Comparison of ENCODE assay signal across 12 cellular contexts in the genomic region with DNA sequence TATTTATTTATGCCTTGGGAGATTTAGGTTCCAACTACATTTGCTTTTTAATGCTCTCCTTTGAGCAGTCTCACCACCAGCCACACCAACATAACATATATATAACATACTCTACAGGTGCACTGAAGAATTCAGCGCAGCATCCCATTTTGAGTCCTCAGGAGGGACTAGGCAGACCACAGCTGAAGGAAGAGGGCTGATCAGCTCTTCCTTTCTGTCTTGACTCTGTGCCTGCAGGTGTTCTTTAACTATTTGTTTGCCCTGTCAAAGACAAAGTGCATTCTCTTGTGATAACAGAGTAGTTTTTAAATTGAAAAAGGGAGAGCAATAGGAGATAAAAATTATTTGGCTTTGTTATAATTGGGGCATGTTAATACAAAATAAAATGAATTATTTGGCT. TPM values are rescaled to one million over a fixed set of nuclear protein-coding genes. Genes with fewer than 3 reads are reported as not detected.
DNase-seq lines count a peak whose midpoint lies in the region; ATAC-seq and TF ChIP-seq lines count a peak whose summit lies in the region.
"Had no signal": no experiment of that assay in that cellular context is flagged by ENCODE, and none has a peak within 500 bp of the region (broad histone marks: within the 10 kb centered on the region; RNA-seq: fewer than 3 reads in every experiment).

No MANE protein-coding gene starts in this region.

- intact Hi-C loops in activated T-helper 1 cell treated with anti-CD3 and anti-CD28 coated beads, Interleukin-12 subunit alpha, Interleukin-12 subunit beta, Interleukin-2, Interleukin-4 antibody, amounts not matched to agents 30 ng/mL and 10 ng/mL and 1 ng/mL, durations not matched to agents 14 hours and 24 hours and 36 hours (cut with micrococcal nuclease) = loop anchor here (2.0 kb wide), 1 partner anchor 17 kb away; no protein-coding TSS in a partner anchor
- intact Hi-C loops in upper lobe of right lung (cut with DNase I) = no loop called here

- no peak overlapping the region for H3K4me3 ChIP-seq in CD8-positive, alpha-beta memory T cell (ENCODE audit: low read length)
- H3K4me3 ChIP-seq in Jurkat, Clone E6-1 (ENCODE audit: low read length) = no peak overlapping the region
- H3K4me3 ChIP-seq in upper lobe of right lung = no peak overlapping the region
- H3K4me3 ChIP-seq: SJCRH30 had no signal

- H3K4me3 Mint-ChIP-seq in CD8-positive, alpha-beta memory T cell = peak overlapping the region; percentile 4 to 79 (median 74)
- H3K4me3 Mint-ChIP-seq in activated T-helper 1 cell treated with anti-CD3 and anti-CD28 coated beads, Interleukin-12 subunit alpha, Interleukin-12 subunit beta, Interleukin-2, Interleukin-4 antibody, amounts not matched to agents 30 ng/mL and 10 ng/mL and 1 ng/mL, durations not matched to agents 14 hours and 24 hours and 36 hours = peak overlapping the region; percentile 24
- peak overlapping the region in 4 of 8 donors; percentile 7 to 48 (median 34) for H3K4me3 Mint-ChIP-seq in naive B cell
- H3K4me3 Mint-ChIP-seq: dendritic cell treated with granulocyte-macrophage colony-stimulating factor and Interleukin-4, amounts not matched to agents 40 ng/mL and 50 ng/mL, for 4 days had no signal

- no peaks in the 10 kb centered on the region for H3K9me3 Mint-ChIP-seq in CD8-positive, alpha-beta memory T cell
- H3K9me3 Mint-ChIP-seq in activated T-helper 1 cell treated with anti-CD3 and anti-CD28 coated beads, Interleukin-12 subunit alpha, Interleukin-12 subunit beta, Interleukin-2, Interleukin-4 antibody, amounts not matched to agents 30 ng/mL and 10 ng/mL and 1 ng/mL, durations not matched to agents 14 hours and 24 hours and 36 hours = peaks cover 3% of the 10 kb centered on the region
- peaks cover 0 to 2% (median 0%) of the 10 kb centered on the region in 7 donors for H3K9me3 Mint-ChIP-seq in naive B cell
- H3K9me3 Mint-ChIP-seq: dendritic cell treated with granulocyte-macrophage colony-stimulating factor and Interleukin-4, amounts not matched to agents 40 ng/mL and 50 ng/mL, for 4 days had no signal

- H3K4me1 ChIP-seq in CD8-positive, alpha-beta memory T cell (ENCODE audit: insufficient read depth, low read length) = peaks cover 80% of the 10 kb centered on the region
- H3K4me1 ChIP-seq in upper lobe of right lung = peaks cover 32% of the 10 kb centered on the region
- H3K4me1 ChIP-seq: SJCRH30 had no signal

- POLR2A ChIA-PET in CD8-positive, alpha-beta memory T cell (lab: Charles Lee) = interaction anchor here (1.6 to 4.7 kb wide), 2 partner anchors 10 to 16 kb away, joined by 5 to 38 read pairs; a partner anchor contains a TSS
- POLR2A ChIA-PET in GM10248 (lab: Yijun Ruan, JAX) = interaction anchor here (1.5 kb wide), 1 partner anchor 15 kb away, joined by 10 read pairs; no protein-coding TSS in a partner anchor

- H3K27me3 Mint-ChIP-seq in CD8-positive, alpha-beta memory T cell = no peaks in the 10 kb centered on the region
- H3K27me3 Mint-ChIP-seq in activated T-helper 1 cell treated with anti-CD3 and anti-CD28 coated beads, Interleukin-12 subunit alpha, Interleukin-12 subunit beta, Interleukin-2, Interleukin-4 antibody, amounts not matched to agents 30 ng/mL and 10 ng/mL and 1 ng/mL, durations not matched to agents 14 hours and 24 hours and 36 hours (ENCODE audit: insufficient read depth) = no peaks in the 10 kb centered on the region
- H3K27me3 Mint-ChIP-seq in naive B cell = no peaks in the 10 kb centered on the region
- H3K27me3 Mint-ChIP-seq: dendritic cell treated with granulocyte-macrophage colony-stimulating factor and Interleukin-4, amounts not matched to agents 40 ng/mL and 50 ng/mL, for 4 days had no signal

- no peak for DNase-seq in CD8-positive, alpha-beta memory T cell
- peak; percentile 94 for DNase-seq in Jurkat, Clone E6-1 (ENCODE audit: low read depth, low spot score)
- no peak for DNase-seq in activated T-helper 1 cell treated with anti-CD3 and anti-CD28 coated beads, Interleukin-12 subunit alpha, Interleukin-12 subunit beta, Interleukin-2, Interleukin-4 antibody, amounts not matched to agents 30 ng/mL and 10 ng/mL and 1 ng/mL, durations not matched to agents 14 hours and 24 hours and 36 hours (ENCODE audit: low spot score)
- no peak for DNase-seq in naive B cell
- DNase-seq in upper lobe of right lung = no peak
- DNase-seq in NCI-H146 (lab: John Stamatoyannopoulos, UW) = no peak
- DNase-seq in GM10248 (ENCODE audit: extremely low spot score) = no peak
- DNase-seq: hippocampal formation, left cardiac atrium, SJCRH30 had no signal

- TF ChIP-seq CTCF in upper lobe of right lung (IDR thresholded peaks at IDR 0.05) = no peak
- TF ChIP-seq CTCF in GM10248 (IDR thresholded peaks at IDR 0.05; ENCODE audit: control extremely low read depth, extremely low read depth, low read depth, missing control alignments) = no peak

- H3K4me1 Mint-ChIP-seq in CD8-positive, alpha-beta memory T cell = peaks cover 65 to 86% (median 80%) of the 10 kb centered on the region in 3 donors
- peaks cover 57% of the 10 kb centered on the region for H3K4me1 Mint-ChIP-seq in activated T-helper 1 cell treated with anti-CD3 and anti-CD28 coated beads, Interleukin-12 subunit alpha, Interleukin-12 subunit beta, Interleukin-2, Interleukin-4 antibody, amounts not matched to agents 30 ng/mL and 10 ng/mL and 1 ng/mL, durations not matched to agents 14 hours and 24 hours and 36 hours (ENCODE audit: low read depth)
- H3K4me1 Mint-ChIP-seq in naive B cell = peaks cover 25 to 45% (median 29%) of the 10 kb centered on the region in 3 donors

- no peak overlapping the region for H3K27ac ChIP-seq in CD8-positive, alpha-beta memory T cell (ENCODE audit: low read depth, low read length)
- no peak overlapping the region for H3K27ac ChIP-seq in upper lobe of right lung
- H3K27ac ChIP-seq: SJCRH30 had no signal

- H3K27ac Mint-ChIP-seq in CD8-positive, alpha-beta memory T cell = peak overlapping the region; percentile 66 to 96 (median 90)
- H3K27ac Mint-ChIP-seq in activated T-helper 1 cell treated with anti-CD3 and anti-CD28 coated beads, Interleukin-12 subunit alpha, Interleukin-12 subunit beta, Interleukin-2, Interleukin-4 antibody, amounts not matched to agents 30 ng/mL and 10 ng/mL and 1 ng/mL, durations not matched to agents 14 hours and 24 hours and 36 hours = no peak overlapping the region
- H3K27ac Mint-ChIP-seq in naive B cell = peak overlapping the region in 5 of 6 donors; percentile 18 to 87 (median 78)
- H3K27ac Mint-ChIP-seq: dendritic cell treated with granulocyte-macrophage colony-stimulating factor and Interleukin-4, amounts not matched to agents 40 ng/mL and 50 ng/mL, for 4 days had no signal

- peaks cover 8 to 47% (median 17%) of the 10 kb centered on the region in 3 donors for H3K36me3 Mint-ChIP-seq in CD8-positive, alpha-beta memory T cell
- H3K36me3 Mint-ChIP-seq in activated T-helper 1 cell treated with anti-CD3 and anti-CD28 coated beads, Interleukin-12 subunit alpha, Interleukin-12 subunit beta, Interleukin-2, Interleukin-4 antibody, amounts not matched to agents 30 ng/mL and 10 ng/mL and 1 ng/mL, durations not matched to agents 14 hours and 24 hours and 36 hours (ENCODE audit: low read depth) = peaks cover 39% of the 10 kb centered on the region
- peaks cover 12 to 15% of the 10 kb centered on the region in 2 donors for H3K36me3 Mint-ChIP-seq in naive B cell

- no peaks in the 10 kb centered on the region for H3K27me3 ChIP-seq in CD8-positive, alpha-beta memory T cell (ENCODE audit: insufficient read depth, low read length, poor library complexity, severe bottlenecking)
- H3K27me3 ChIP-seq in upper lobe of right lung = no peaks in the 10 kb centered on the region
- H3K27me3 ChIP-seq: SJCRH30 had no signal

- CTCF ChIA-PET in CD8-positive, alpha-beta memory T cell (lab: Charles Lee) = interaction anchor here (0.9 to 6.1 kb wide), 4 partner anchors 13 to 76 kb away, joined by 3 to 74 read pairs (median 6); a partner anchor contains a TSS
- CTCF ChIA-PET in GM10248 (lab: Yijun Ruan, JAX) = interaction anchor here (1.3 to 3.3 kb wide), 7 partner anchors 8 to 111 kb away, joined by 3 to 11 read pairs (median 4); a partner anchor contains a TSS

- no peaks in the 10 kb centered on the region for H3K9me3 ChIP-seq in CD8-positive, alpha-beta memory T cell (ENCODE audit: low read length)
- no peaks in the 10 kb centered on the region for H3K9me3 ChIP-seq in upper lobe of right lung
- H3K9me3 ChIP-seq: SJCRH30 had no signal

- ATAC-seq in naive B cell (ENCODE audit: low read depth in 2 of 2) (peak; percentile 55 to 57), upper lobe of right lung (no peak), HG03520 (IDR thresholded peaks at IDR 0.05; ENCODE audit: unreplicated experiment) (no peak)

- H3K36me3 ChIP-seq in CD8-positive, alpha-beta memory T cell (ENCODE audit: insufficient read depth, low read length) = peaks cover 9% of the 10 kb centered on the region
- peaks cover 16% of the 10 kb centered on the region for H3K36me3 ChIP-seq in upper lobe of right lung

RNA-seq across cellular contexts. Expression of a gene that starts 17.0 kb away (rescaled TPM):
- 10 to 100 TPM; 80.9 to 81.2 TPM for total RNA-seq in CD8-positive, alpha-beta memory T cell
- polyA plus RNA-seq in CD8-positive, alpha-beta memory T cell = 19.4 TPM
- polyA plus RNA-seq in Jurkat, Clone E6-1 (2012; ENCODE audit: insufficient read depth, insufficient read length) = 28.6 TPM
- total RNA-seq in activated T-helper 1 cell treated with anti-CD3 and anti-CD28 coated beads, Interleukin-12 subunit alpha, Interleukin-12 subunit beta, Interleukin-2, Interleukin-4 antibody, amounts not matched to agents 30 ng/mL and 10 ng/mL and 1 ng/mL, durations not matched to agents 14 hours and 24 hours and 36 hours = 100 and 101 TPM in 2 replicates
- polyA plus RNA-seq in naive B cell (ENCODE audit: low read depth in 6 of 6) = 1 to 10 TPM in 5 of 6 donors, under 1 TPM in 1; 0.08 to 8.6 (median 6.4) TPM
- total RNA-seq in upper lobe of right lung = 77.8 TPM

RNA-seq across cellular contexts. Expression of a gene that starts 33.2 kb away (rescaled TPM):
- total RNA-seq in CD8-positive, alpha-beta memory T cell = under 1 TPM; 0.18 to 0.24 TPM
- polyA plus RNA-seq in CD8-positive, alpha-beta memory T cell = not detected
- not detected for polyA plus RNA-seq in Jurkat, Clone E6-1 (2012; ENCODE audit: insufficient read depth, insufficient read length)
- total RNA-seq in activated T-helper 1 cell treated with anti-CD3 and anti-CD28 coated beads, Interleukin-12 subunit alpha, Interleukin-12 subunit beta, Interleukin-2, Interleukin-4 antibody, amounts not matched to agents 30 ng/mL and 10 ng/mL and 1 ng/mL, durations not matched to agents 14 hours and 24 hours and 36 hours = 0.10 TPM in 2 replicates
- polyA plus RNA-seq in naive B cell (ENCODE audit: low read depth in 6 of 6) = not detected
- 43.5 TPM for total RNA-seq in upper lobe of right lung

RNA-seq across cellular contexts. Expression of a gene that starts 41.0 kb away (rescaled TPM):
- total RNA-seq in CD8-positive, alpha-beta memory T cell = 10 to 100 TPM; 31.2 to 32.1 TPM
- 5.1 TPM for polyA plus RNA-seq in CD8-positive, alpha-beta memory T cell
- polyA plus RNA-seq in Jurkat, Clone E6-1 (2012; ENCODE audit: insufficient read depth, insufficient read length) = 20.4 TPM
- total RNA-seq in activated T-helper 1 cell treated with anti-CD3 and anti-CD28 coated beads, Interleukin-12 subunit alpha, Interleukin-12 subunit beta, Interleukin-2, Interleukin-4 antibody, amounts not matched to agents 30 ng/mL and 10 ng/mL and 1 ng/mL, durations not matched to agents 14 hours and 24 hours and 36 hours = 20.9 and 21.2 TPM in 2 replicates
- polyA plus RNA-seq in naive B cell (ENCODE audit: low read depth in 6 of 6) = 1 to 10 TPM; 2.7 to 7.5 (median 5.0) TPM
- 6.6 TPM for total RNA-seq in upper lobe of right lung

RNA-seq across cellular contexts. Expression of a gene that starts 41.5 kb away (rescaled TPM):
- 10 to 100 TPM; 33.7 to 36.2 TPM for total RNA-seq in CD8-positive, alpha-beta memory T cell
- 12.1 TPM for polyA plus RNA-seq in CD8-positive, alpha-beta memory T cell
- 55.8 TPM for polyA plus RNA-seq in Jurkat, Clone E6-1 (2012; ENCODE audit: insufficient read depth, insufficient read length)
- total RNA-seq in activated T-helper 1 cell treated with anti-CD3 and anti-CD28 coated beads, Interleukin-12 subunit alpha, Interleukin-12 subunit beta, Interleukin-2, Interleukin-4 antibody, amounts not matched to agents 30 ng/mL and 10 ng/mL and 1 ng/mL, durations not matched to agents 14 hours and 24 hours and 36 hours = 36.3 and 40.9 TPM in 2 replicates
- 10 to 100 TPM; 13.6 to 24.6 (median 15.8) TPM for polyA plus RNA-seq in naive B cell (ENCODE audit: low read depth in 6 of 6)
- total RNA-seq in upper lobe of right lung = 16.1 TPM

RNA-seq across cellular contexts. Expression of a gene that starts 58.7 kb away (rescaled TPM):
- total RNA-seq in CD8-positive, alpha-beta memory T cell = 1 to 10 TPM; 1.2 to 1.9 TPM
- not detected for polyA plus RNA-seq in CD8-positive, alpha-beta memory T cell
- not detected for polyA plus RNA-seq in Jurkat, Clone E6-1 (2012; ENCODE audit: insufficient read depth, insufficient read length)
- 0.67 and 0.69 TPM in 2 replicates for total RNA-seq in activated T-helper 1 cell treated with anti-CD3 and anti-CD28 coated beads, Interleukin-12 subunit alpha, Interleukin-12 subunit beta, Interleukin-2, Interleukin-4 antibody, amounts not matched to agents 30 ng/mL and 10 ng/mL and 1 ng/mL, durations not matched to agents 14 hours and 24 hours and 36 hours
- polyA plus RNA-seq in naive B cell (ENCODE audit: low read depth in 6 of 6) = under 1 TPM in 2 of 6 donors, not detected in 4; 0.05 TPM
- 1.8 TPM for total RNA-seq in upper lobe of right lung

Comparison
In these comparisons a context has a peak if more than half of its experiments do, and no peak if none do; other contexts are left out.
1. ATAC-seq: peak in naive B cell (2 of 2); none in upper lobe of right lung (single experiment) and HG03520 (single experiment).
2. RNA of a gene that starts 33.2 kb away (total RNA-seq): 43.5 TPM in upper lobe of right lung (single experiment); 0.18 to 0.24 TPM in CD8-positive, alpha-beta memory T cell and 0.10 TPM in activated T-helper 1 cell treated with anti-CD3 and anti-CD28 coated beads, Interleukin-12 subunit alpha, Interleukin-12 subunit beta, Interleukin-2, Interleukin-4 antibody, amounts not matched to agents 30 ng/mL and 10 ng/mL and 1 ng/mL, durations not matched to agents 14 hours and 24 hours and 36 hours; every median in the first group is over 10 times any median in the second.